Comparison of ENCODE assay signal across 17 cellular contexts in genomic region chr11:95723353-95723942, GRCh38.
"Had no signal": no experiment of that assay in that cellular context is flagged by ENCODE, and none has a peak within 500 bp of the region (broad histone marks: within the 10 kb centered on the region; RNA-seq: fewer than 3 reads in every experiment).

No MANE protein-coding gene starts in this region.

- H3K4me1 ChIP-seq: vagina had no signal

- H3K36me3 Mint-ChIP-seq: immature natural killer cell; naive thymus-derived CD8-positive, alpha-beta T cell had no signal

- H3K27me3 ChIP-seq: gastrocnemius medialis, upper lobe of left lung, vagina had no signal

- H3K27ac Mint-ChIP-seq: immature natural killer cell; naive thymus-derived CD8-positive, alpha-beta T cell had no signal

- H3K4me3 ChIP-seq: gastrocnemius medialis, lung, mucosa of descending colon, upper lobe of left lung, vagina had no signal

- H3K9me3 ChIP-seq: gastrocnemius medialis, mucosa of descending colon, upper lobe of left lung, vagina had no signal

- H3K9me3 Mint-ChIP-seq: immature natural killer cell; naive thymus-derived CD8-positive, alpha-beta T cell; neural crest cell had no signal

- DNase-seq: effector memory CD4-positive, alpha-beta T cell; gastrocnemius medialis; immature natural killer cell; left colon; left ventricle myocardium superior; mucosa of descending colon; naive thymus-derived CD8-positive, alpha-beta T cell; small intestine; stimulated activated CD4-positive, alpha-beta T cell treated with anti-CD3 and anti-CD28 coated beads, Interleukin-12 subunit alpha, Interleukin-12 subunit beta, amount 100 ng/mL, for 4 hours; stimulated activated naive CD4-positive, alpha-beta T cell treated with Interleukin-2 at 50 U/mL for 16 hours had no signal

- ATAC-seq: esophagus mucosa; gastrocnemius medialis; left colon; left ventricle myocardium superior; mucosa of descending colon; naive thymus-derived CD8-positive, alpha-beta T cell had no signal

- FAIRE-seq: endometrium, keratinocyte, small intestine had no signal

- H3K36me3 ChIP-seq: gastrocnemius medialis, upper lobe of left lung, vagina had no signal

- H3K27ac ChIP-seq: gastrocnemius medialis, upper lobe of left lung, vagina had no signal

- H3K4me3 Mint-ChIP-seq: immature natural killer cell; naive thymus-derived CD8-positive, alpha-beta T cell; neural crest cell had no signal
